In genomic region chr3:162764672-162765071, GRCh38 we compare ENCODE assay signal across 12 cellular contexts.
"Had no signal": no experiment of that assay in that cellular context is flagged by ENCODE, and none has a peak within 500 bp of the region (broad histone marks: within the 10 kb centered on the region; RNA-seq: fewer than 3 reads in every experiment).

No MANE protein-coding gene starts in this region.

- FAIRE-seq: astrocyte had no signal

- ATAC-seq: activated CD4-positive, alpha-beta T cell treated with anti-CD3 and anti-CD28 coated beads for 36 hours; activated naive CD8-positive, alpha-beta T cell treated with anti-CD3 and anti-CD28 coated beads, Interleukin-2, amount 50 U/mL, for 24 hours; left lobe of liver had no signal

- H3K4me3 ChIP-seq: upper lobe of left lung had no signal

- H3K9me3 ChIP-seq: upper lobe of left lung had no signal

- H3K4me1 ChIP-seq: upper lobe of left lung had no signal

- H3K27ac ChIP-seq: upper lobe of left lung, WERI-Rb-1 had no signal

- DNase-seq: activated CD4-positive, alpha-beta memory T cell treated with anti-CD3 and anti-CD28 coated beads, Interleukin-2, amount 10 ng/mL, durations not matched to agents 7 days and 5 days; activated CD4-positive, alpha-beta T cell treated with anti-CD3 and anti-CD28 coated beads for 36 hours; activated CD8-positive, alpha-beta memory T cell treated with anti-CD3 and anti-CD28 coated beads, Interleukin-2, amount 50 U/mL, for 4 hours; activated naive CD4-positive, alpha-beta T cell treated with Interleukin-2 at 50 U/mL for 16 hours; activated naive CD8-positive, alpha-beta T cell treated with anti-CD3 and anti-CD28 coated beads, Interleukin-2, amount 50 U/mL, for 24 hours; immature natural killer cell; stimulated activated CD4-positive, alpha-beta T cell treated with anti-CD3 and anti-CD28 coated beads, Interleukin-15, amount 100 ng/mL, for 24 hours; stimulated activated CD4-positive, alpha-beta T cell treated with anti-CD3 and anti-CD28 coated beads, Interleukin-4, amount 100 ng/mL, for 24 hours; upper lobe of left lung; WERI-Rb-1 had no signal
